ENCODE assay signal across 10 cellular contexts in the genomic region with DNA sequence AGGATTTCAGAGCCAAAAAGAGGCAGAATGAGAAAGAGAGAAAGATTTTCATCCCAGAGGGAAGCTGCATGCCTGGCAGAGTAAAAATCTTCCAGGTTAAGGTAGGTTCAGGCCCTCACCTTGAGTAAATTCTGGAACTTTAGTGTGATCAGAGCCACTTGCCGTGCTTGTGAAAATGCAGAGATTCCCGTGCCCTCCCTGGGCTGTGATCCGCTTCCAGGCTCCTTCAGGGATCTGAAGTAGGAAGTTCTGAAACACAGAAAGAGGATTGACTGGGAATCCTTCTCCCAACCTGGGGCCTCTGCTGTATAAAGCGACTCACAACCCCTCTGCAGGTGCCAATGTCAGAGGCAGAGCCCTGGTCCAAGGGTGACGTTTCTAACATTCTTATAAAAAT. TPM values are rescaled to one million over a fixed set of nuclear protein-coding genes. Genes with fewer than 3 reads are reported as not detected.
DNase-seq lines count a peak whose midpoint lies in the region; ATAC-seq and TF ChIP-seq lines count a peak whose summit lies in the region.
"Had no signal": no experiment of that assay in that cellular context is flagged by ENCODE, and none has a peak within 500 bp of the region (broad histone marks: within the 10 kb centered on the region; RNA-seq: fewer than 3 reads in every experiment).

No MANE protein-coding gene starts in this region.

- no peaks in the 10 kb centered on the region for H3K36me3 ChIP-seq in HUES48 (ENCODE audit: control insufficient read depth, insufficient read depth, low read length)

- peak overlapping the region in 3 of 5 experiments; percentile 79 to 83 (median 81) for H3K27ac Mint-ChIP-seq in brain
- peak overlapping the region; percentile 58 for H3K27ac Mint-ChIP-seq in stimulated activated memory B cell treated with anti-CD40 and anti-IgM and Interleukin-4, amounts not matched to agents 10 μg/mL and 1 μg/mL and 100 μg/mL, for 72 hours
- peak overlapping the region in 1 of 7 donors; percentile 59 for H3K27ac Mint-ChIP-seq in CD14-positive monocyte

- no peak for ATAC-seq in stimulated activated memory B cell treated with anti-CD40 and anti-IgM and Interleukin-4, amounts not matched to agents 10 μg/mL and 1 μg/mL and 100 μg/mL, for 72 hours

- H3K4me3 ChIP-seq in HUES48 (ENCODE audit: low read depth, low read length): peak overlapping the region; percentile 34; the same call in 1 of the 2 replicates
- H3K4me3 ChIP-seq in coronary artery: no peak overlapping the region

- H3K9me3 Mint-ChIP-seq in brain (peaks cover 0 to 3% (median 0%) of the 10 kb centered on the region in 5 experiments), CD14-positive monocyte (no peaks in the 10 kb centered on the region)
- H3K9me3 Mint-ChIP-seq in stimulated activated memory B cell treated with anti-CD40 and anti-IgM and Interleukin-4, amounts not matched to agents 10 μg/mL and 1 μg/mL and 100 μg/mL, for 72 hours: no peaks in the 10 kb centered on the region
- H3K9me3 Mint-ChIP-seq: immature natural killer cell had no signal

- H3K4me1 ChIP-seq in HUES48 (ENCODE audit: control insufficient read depth, insufficient read depth, low read length): peaks cover 43% of the 10 kb centered on the region

- TF ChIP-seq CTCF in brain (conservative IDR thresholded peaks at IDR 0.05) (no peak), CD14-positive monocyte (IDR thresholded peaks at IDR 0.05) (no peak), coronary artery (IDR thresholded peaks at IDR 0.05) (no peak)

- H3K9me3 ChIP-seq in HUES48 (ENCODE audit: control insufficient read depth, insufficient read depth, low read length): no peaks in the 10 kb centered on the region

- H3K27ac ChIP-seq in HUES48 (ENCODE audit: low read depth, low read length) (peak overlapping the region; percentile 100), layer of hippocampus (ENCODE audit: low read depth, low read length) (peak overlapping the region; percentile 35), coronary artery (peak overlapping the region in 1 of 2 donors; percentile 65)

- intact Hi-C loops in CD14-positive monocyte (cut with micrococcal nuclease): no loop called here

- H3K36me3 Mint-ChIP-seq in brain (no peaks in the 10 kb centered on the region), CD14-positive monocyte (no peaks in the 10 kb centered on the region)
- H3K36me3 Mint-ChIP-seq in stimulated activated memory B cell treated with anti-CD40 and anti-IgM and Interleukin-4, amounts not matched to agents 10 μg/mL and 1 μg/mL and 100 μg/mL, for 72 hours: no peaks in the 10 kb centered on the region
- H3K36me3 Mint-ChIP-seq: immature natural killer cell had no signal

- DNase-seq in CD14-positive monocyte (ENCODE audit: low spot score) (no peak), SW480 (ENCODE audit: low spot score) (no peak), NCI-H146 (lab: John Stamatoyannopoulos, UW) (no peak), coronary artery (ENCODE audit: low spot score) (no peak)
- DNase-seq: immature natural killer cell, NCI-H1436 treated with DMSO at 0.1 percent for 48 hours had no signal

- H3K4me3 Mint-ChIP-seq in brain (peak overlapping the region in 3 of 5 experiments; percentile 29 to 42 (median 33)), CD14-positive monocyte (peak overlapping the region in 1 of 2 donors; percentile 46)
- no peak overlapping the region for H3K4me3 Mint-ChIP-seq in stimulated activated memory B cell treated with anti-CD40 and anti-IgM and Interleukin-4, amounts not matched to agents 10 μg/mL and 1 μg/mL and 100 μg/mL, for 72 hours
- H3K4me3 Mint-ChIP-seq: immature natural killer cell had no signal

- no peaks in the 10 kb centered on the region for H3K27me3 ChIP-seq in HUES48 (ENCODE audit: control insufficient read depth, insufficient read depth, low read length)
- H3K27me3 ChIP-seq in layer of hippocampus (ENCODE audit: control insufficient read depth, insufficient read depth, low read length): no peaks in the 10 kb centered on the region

- H3K9ac ChIP-seq in HUES48 (ENCODE audit: low read depth, low read length): peak overlapping the region; percentile 60

- H3K4me1 Mint-ChIP-seq in brain (peaks cover 50% of the 10 kb centered on the region), CD14-positive monocyte (peaks cover 29% of the 10 kb centered on the region)
- peaks cover 62% of the 10 kb centered on the region for H3K4me1 Mint-ChIP-seq in stimulated activated memory B cell treated with anti-CD40 and anti-IgM and Interleukin-4, amounts not matched to agents 10 μg/mL and 1 μg/mL and 100 μg/mL, for 72 hours

- H3K27me3 Mint-ChIP-seq in brain: no peaks in the 10 kb centered on the region
- H3K27me3 Mint-ChIP-seq in stimulated activated memory B cell treated with anti-CD40 and anti-IgM and Interleukin-4, amounts not matched to agents 10 μg/mL and 1 μg/mL and 100 μg/mL, for 72 hours: no peaks in the 10 kb centered on the region
- peaks cover 5% of the 10 kb centered on the region in 3 donors for H3K27me3 Mint-ChIP-seq in CD14-positive monocyte (ENCODE audit: low read depth in 3 of 3)

RNA-seq across cellular contexts. Expression of gene NUAK2, which starts 26.6 kb away (rescaled TPM):
- polyA plus RNA-seq in brain (ENCODE audit: insufficient read depth, low read depth, low replicate concordance): 14.4 TPM
- 10 to 100 TPM in 1 of 2 donors, 1 to 10 TPM in 1; 9.1 to 21.9 TPM for polyA plus RNA-seq in CD14-positive monocyte
